ENCODE assay signal across 8 cellular contexts in genomic region chr1:8314346-8315280, GRCh38. TPM values are rescaled to one million over a fixed set of nuclear protein-coding genes. Genes with fewer than 3 reads are reported as not detected.
DNase-seq lines count a peak whose midpoint lies in the region; ATAC-seq and TF ChIP-seq lines count a peak whose summit lies in the region.

No MANE protein-coding gene starts in this region.

- TF ChIP-seq CTCF in RWPE1 (conservative IDR thresholded peaks at IDR 0.05; ENCODE audit: low read depth) (peak; percentile 88), progenitor cell of endocrine pancreas (IDR thresholded peaks at IDR 0.05; ENCODE audit: unreplicated experiment) (peak; percentile 97)

- peak overlapping the region; percentile 5; the same call in 1 of the 2 replicates for H3K27ac ChIP-seq in RWPE1

- peaks cover 2% of the 10 kb centered on the region for H3K4me1 Mint-ChIP-seq in activated naive CD8-positive, alpha-beta T cell treated with anti-CD3 and anti-CD28 coated beads, Interleukin-2, amount 10 ng/mL, durations not matched to agents 7 days and 5 days
- peaks cover 33% of the 10 kb centered on the region for H3K4me1 Mint-ChIP-seq in progenitor cell of endocrine pancreas (ENCODE audit: low read depth)

- POLR2A ChIA-PET in RWPE1 (lab: Yijun Ruan, JAX; ENCODE audit: low non-redundant PET): no interaction called here
- POLR2A ChIA-PET in activated naive CD8-positive, alpha-beta T cell treated with anti-CD3 and anti-CD28 coated beads, Interleukin-2, amount 10 ng/mL, durations not matched to agents 7 days and 5 days (lab: Charles Lee): no interaction called here

- H3K27ac Mint-ChIP-seq in activated naive CD8-positive, alpha-beta T cell treated with anti-CD3 and anti-CD28 coated beads, Interleukin-2, amount 10 ng/mL, durations not matched to agents 7 days and 5 days: no peak overlapping the region
- no peak overlapping the region for H3K27ac Mint-ChIP-seq in progenitor cell of endocrine pancreas

- no peak for ATAC-seq in activated naive CD8-positive, alpha-beta T cell treated with anti-CD3 and anti-CD28 coated beads, Interleukin-2, amount 10 ng/mL, durations not matched to agents 7 days and 5 days (ENCODE audit: low read depth)
- peak; percentile 81 for ATAC-seq in Right ventricle myocardium superior (ENCODE audit: poor library complexity)
- no peak for ATAC-seq in HG03095 (IDR thresholded peaks at IDR 0.05; ENCODE audit: unreplicated experiment)
- no peak for ATAC-seq in HG02642 (IDR thresholded peaks at IDR 0.05; ENCODE audit: poor library complexity, unreplicated experiment)

- DNase-seq in DMS153 treated with DMSO at 0.1 percent for 48 hours (lab: John Stamatoyannopoulos, UW; ENCODE audit: unreplicated experiment) (peak; percentile 94), KG1 (lab: John Stamatoyannopoulos, UW) (peak; percentile 17), RWPE1 (ENCODE audit: low spot score) (peak; percentile 93), Right ventricle myocardium superior (peak; percentile 67), progenitor cell of endocrine pancreas (ENCODE audit: low spot score, unreplicated experiment) (peak; percentile 78)
- DNase-seq in activated naive CD8-positive, alpha-beta T cell treated with anti-CD3 and anti-CD28 coated beads, Interleukin-2, amount 10 ng/mL, durations not matched to agents 7 days and 5 days: peak; percentile 43

- intact Hi-C loops in Right ventricle myocardium superior (cut with DNase I): loop anchor here (5.0 kb wide), 2 partner anchors 287 to 332 kb away; partner anchors contain the start of gene ERRFI1

- no peaks in the 10 kb centered on the region for H3K36me3 Mint-ChIP-seq in activated naive CD8-positive, alpha-beta T cell treated with anti-CD3 and anti-CD28 coated beads, Interleukin-2, amount 10 ng/mL, durations not matched to agents 7 days and 5 days
- no peaks in the 10 kb centered on the region for H3K36me3 Mint-ChIP-seq in progenitor cell of endocrine pancreas (ENCODE audit: insufficient read depth)

- no peaks in the 10 kb centered on the region for H3K9me3 Mint-ChIP-seq in activated naive CD8-positive, alpha-beta T cell treated with anti-CD3 and anti-CD28 coated beads, Interleukin-2, amount 10 ng/mL, durations not matched to agents 7 days and 5 days
- no peaks in the 10 kb centered on the region for H3K9me3 Mint-ChIP-seq in progenitor cell of endocrine pancreas (ENCODE audit: low read depth)

- CTCF ChIA-PET in RWPE1 (lab: Yijun Ruan, JAX): interaction anchor here (0.5 to 3.8 kb wide), 35 partner anchors 10 to 474 kb away, joined by 3 to 51 read pairs (median 4); no protein-coding TSS in a partner anchor

- peaks cover 45% of the 10 kb centered on the region for H3K27me3 Mint-ChIP-seq in activated naive CD8-positive, alpha-beta T cell treated with anti-CD3 and anti-CD28 coated beads, Interleukin-2, amount 10 ng/mL, durations not matched to agents 7 days and 5 days
- peaks cover 33% of the 10 kb centered on the region for H3K27me3 Mint-ChIP-seq in progenitor cell of endocrine pancreas

- no peak overlapping the region for H3K4me3 Mint-ChIP-seq in activated naive CD8-positive, alpha-beta T cell treated with anti-CD3 and anti-CD28 coated beads, Interleukin-2, amount 10 ng/mL, durations not matched to agents 7 days and 5 days
- no peak overlapping the region for H3K4me3 Mint-ChIP-seq in progenitor cell of endocrine pancreas (ENCODE audit: low read depth)

RNA-seq across cellular contexts. Expression of gene SLC45A1, which starts 3.3 kb away (rescaled TPM):
- total RNA-seq in activated naive CD8-positive, alpha-beta T cell treated with anti-CD3 and anti-CD28 coated beads, Interleukin-2, amount 10 ng/mL, durations not matched to agents 7 days and 5 days: under 1 TPM; 0.50 to 0.88 TPM
- total RNA-seq in Right ventricle myocardium superior (1.9 TPM), progenitor cell of endocrine pancreas (0.60 and 0.86 TPM in 2 replicates)

Comparison
In these comparisons a context has a peak if more than half of its experiments do, and no peak if none do; other contexts are left out.
1. DNase-seq: peak in every context shown above with its lines; median percentile 94 in DMS153 treated with DMSO at 0.1 percent for 48 hours; 93 in RWPE1; 78 in progenitor cell of endocrine pancreas; 67 in Right ventricle myocardium superior; 43 in activated naive CD8-positive, alpha-beta T cell treated with anti-CD3 and anti-CD28 coated beads, Interleukin-2, amount 10 ng/mL, durations not matched to agents 7 days and 5 days; 17 in KG1.